ENCODE assay signal across 20 cellular contexts in genomic region chr12:77968571-77968970, GRCh38.
"Had no signal": no experiment of that assay in that cellular context is flagged by ENCODE, and none has a peak within 500 bp of the region (broad histone marks: within the 10 kb centered on the region; RNA-seq: fewer than 3 reads in every experiment).

No MANE protein-coding gene starts in this region.

- ATAC-seq: activated CD4-positive, CD25-positive, alpha-beta regulatory T cell treated with anti-CD3 and anti-CD28 coated beads, Interleukin-2, amount 50 U/mL, for 24 hours; activated naive CD8-positive, alpha-beta T cell treated with anti-CD3 and anti-CD28 coated beads, Interleukin-2, amount 50 U/mL, for 24 hours; activated T-helper 17 cell treated with anti-CD3 and anti-CD28 coated beads, Interleukin-2, amount 50 U/mL, for 72 hours; gastroesophageal sphincter; left lobe of liver; right cardiac atrium had no signal

- H3K4me3 ChIP-seq: ascending aorta, gastroesophageal sphincter, smooth muscle cell, suprapubic skin had no signal

- H3K27me3 Mint-ChIP-seq: activated naive CD8-positive, alpha-beta T cell treated with anti-CD3 and anti-CD28 coated beads, Interleukin-2, amount 50 U/mL, for 24 hours; activated T-helper 17 cell treated with anti-CD3 and anti-CD28 coated beads, Interleukin-2, amount 50 U/mL, for 72 hours; naive B cell; progenitor cell of endocrine pancreas had no signal

- FAIRE-seq: bronchial epithelial cell, islet of Langerhans had no signal

- H3K4me2 ChIP-seq: smooth muscle cell had no signal

- H3K27ac Mint-ChIP-seq: activated naive CD8-positive, alpha-beta T cell treated with anti-CD3 and anti-CD28 coated beads, Interleukin-2, amount 50 U/mL, for 24 hours; activated T-helper 17 cell treated with anti-CD3 and anti-CD28 coated beads, Interleukin-2, amount 50 U/mL, for 72 hours; naive B cell; progenitor cell of endocrine pancreas had no signal

- DNase-seq: activated CD4-positive, alpha-beta T cell treated with anti-CD3 and anti-CD28 coated beads, Interleukin-2, amount 50 U/mL, for 1 hour; activated naive CD4-positive, alpha-beta T cell treated with Interleukin-2 at 50 U/mL for 16 hours; activated naive CD8-positive, alpha-beta T cell treated with anti-CD3 and anti-CD28 coated beads, Interleukin-2, amount 50 U/mL, for 24 hours; activated T-cell treated with anti-CD3 and anti-CD28 coated beads for 4 hours; erythroblast; naive B cell; right cardiac atrium; stimulated activated CD4-positive, alpha-beta T cell treated with anti-CD3 and anti-CD28 coated beads, Interleukin-4, amount 100 ng/mL, for 4 hours; stimulated activated CD8-positive, alpha-beta memory T cell treated with anti-CD3 and anti-CD28 coated beads, Interleukin-4, amount 100 ng/mL, for 48 hours; stimulated activated naive CD4-positive, alpha-beta T cell treated with Interleukin-2 at 50 U/mL for 16 hours had no signal

- H3K27ac ChIP-seq: ascending aorta, gastroesophageal sphincter, suprapubic skin had no signal

- H3K9me3 ChIP-seq: ascending aorta, gastroesophageal sphincter, suprapubic skin had no signal

- H3K27me3 ChIP-seq: ascending aorta, gastroesophageal sphincter, suprapubic skin had no signal

- H3K4me1 Mint-ChIP-seq: activated naive CD8-positive, alpha-beta T cell treated with anti-CD3 and anti-CD28 coated beads, Interleukin-2, amount 50 U/mL, for 24 hours; activated T-helper 17 cell treated with anti-CD3 and anti-CD28 coated beads, Interleukin-2, amount 50 U/mL, for 72 hours; naive B cell had no signal

- H3K9me3 Mint-ChIP-seq: activated naive CD8-positive, alpha-beta T cell treated with anti-CD3 and anti-CD28 coated beads, Interleukin-2, amount 50 U/mL, for 24 hours had no signal

- H3K4me3 Mint-ChIP-seq: activated naive CD8-positive, alpha-beta T cell treated with anti-CD3 and anti-CD28 coated beads, Interleukin-2, amount 50 U/mL, for 24 hours; activated T-helper 17 cell treated with anti-CD3 and anti-CD28 coated beads, Interleukin-2, amount 50 U/mL, for 72 hours; naive B cell had no signal

- H3K4me1 ChIP-seq: ascending aorta, gastroesophageal sphincter, suprapubic skin had no signal

- H3K36me3 ChIP-seq: ascending aorta, gastroesophageal sphincter, suprapubic skin had no signal

- H3K36me3 Mint-ChIP-seq: naive B cell had no signal
